8 cellular contexts compared by ENCODE assay signal in genomic region chr15:85583404-85584390, GRCh38.
A peak's percentile ranks its signal among the peaks of the same experiment; 100 is the strongest.
DNase-seq lines count a peak whose midpoint lies in the region; ATAC-seq and TF ChIP-seq lines count a peak whose summit lies in the region.

No MANE protein-coding gene starts in this region.

- H3K27me3 Mint-ChIP-seq in T-helper 2 cell treated with Interferon-gamma antibody and Interleukin-4, amounts not matched to agents 5 μg/mL and 100 μg/mL, for 36 hours (ENCODE audit: low read depth), result no peaks in the 10 kb centered on the region

- no peaks in the 10 kb centered on the region for H3K9me3 Mint-ChIP-seq in T-helper 2 cell treated with Interferon-gamma antibody and Interleukin-4, amounts not matched to agents 5 μg/mL and 100 μg/mL, for 36 hours

- peak overlapping the region; percentile 64 for H3K27ac ChIP-seq in parathyroid adenoma

- peaks cover 76% of the 10 kb centered on the region for H3K4me1 Mint-ChIP-seq in T-helper 2 cell treated with Interferon-gamma antibody and Interleukin-4, amounts not matched to agents 5 μg/mL and 100 μg/mL, for 36 hours (ENCODE audit: low read depth)

- H3K9ac ChIP-seq in parathyroid adenoma, result no peak overlapping the region

- peak overlapping the region; percentile 9 for H3K4me2 ChIP-seq in parathyroid adenoma (ENCODE audit: low read length)

- no peak overlapping the region for H2AFZ ChIP-seq in parathyroid adenoma

- DNase-seq in stimulated activated CD4-positive, alpha-beta T cell treated with anti-CD3 and anti-CD28 coated beads, Interleukin-15, amount 100 ng/mL, for 24 hours, result peak; percentile 67
- no peak for DNase-seq in stimulated activated CD4-positive, alpha-beta T cell treated with anti-CD3 and anti-CD28 coated beads, Interleukin-2, amount 100 ng/mL, for 48 hours
- DNase-seq in T-helper 2 cell treated with Interferon-gamma antibody and Interleukin-4, amounts not matched to agents 5 μg/mL and 100 μg/mL, for 36 hours (ENCODE audit: low spot score), result peak; percentile 43
- no peak for DNase-seq in epithelial cell of proximal tubule (ENCODE audit: low read depth)
- DNase-seq in AG08396 (ENCODE audit: low spot score), result no peak
- no peak for DNase-seq in D341Med (ENCODE audit: low spot score)

- peaks cover 14% of the 10 kb centered on the region for H3K4me1 ChIP-seq in parathyroid adenoma

- H3K4me3 Mint-ChIP-seq in T-helper 2 cell treated with Interferon-gamma antibody and Interleukin-4, amounts not matched to agents 5 μg/mL and 100 μg/mL, for 36 hours, result peak overlapping the region; percentile 89

- TF ChIP-seq CTCF in epithelial cell of proximal tubule (conservative IDR thresholded peaks at IDR 0.05; ENCODE audit: low read depth, low read length), result no peak
- no peak for TF ChIP-seq CTCF in parathyroid adenoma (IDR thresholded peaks at IDR 0.05)

- no peaks in the 10 kb centered on the region for H3K36me3 ChIP-seq in parathyroid adenoma (ENCODE audit: control insufficient read depth, insufficient read depth, low read length)

- H3K9me3 ChIP-seq in parathyroid adenoma (ENCODE audit: control insufficient read depth, low read length), result no peaks in the 10 kb centered on the region

- H3K27me3 ChIP-seq in parathyroid adenoma (ENCODE audit: control insufficient read depth, insufficient read depth, low read length), result no peaks in the 10 kb centered on the region

- peak overlapping the region; percentile 96 for H3K27ac Mint-ChIP-seq in T-helper 2 cell treated with Interferon-gamma antibody and Interleukin-4, amounts not matched to agents 5 μg/mL and 100 μg/mL, for 36 hours

- H3K4me3 ChIP-seq in epithelial cell of proximal tubule (ENCODE audit: low read depth, low read length), result peak overlapping the region; percentile 51
- H3K4me3 ChIP-seq in parathyroid adenoma (ENCODE audit: low read depth, low read length), result peak overlapping the region; percentile 6

- ATAC-seq in HG03095 (IDR thresholded peaks at IDR 0.05; ENCODE audit: unreplicated experiment), result peak; percentile 38

- H3K36me3 Mint-ChIP-seq in T-helper 2 cell treated with Interferon-gamma antibody and Interleukin-4, amounts not matched to agents 5 μg/mL and 100 μg/mL, for 36 hours (ENCODE audit: low read depth), result peaks cover 75% of the 10 kb centered on the region

- no peaks in the 10 kb centered on the region for H3K79me2 ChIP-seq in parathyroid adenoma

Comparison
In these comparisons a context has a peak if more than half of its experiments do, and no peak if none do; other contexts are left out.
1. DNase-seq: peak in stimulated activated CD4-positive, alpha-beta T cell treated with anti-CD3 and anti-CD28 coated beads, Interleukin-15, amount 100 ng/mL, for 24 hours (single experiment) and T-helper 2 cell treated with Interferon-gamma antibody and Interleukin-4, amounts not matched to agents 5 μg/mL and 100 μg/mL, for 36 hours (single experiment); none in stimulated activated CD4-positive, alpha-beta T cell treated with anti-CD3 and anti-CD28 coated beads, Interleukin-2, amount 100 ng/mL, for 48 hours (0 of 2), epithelial cell of proximal tubule (single experiment), AG08396 (single experiment) and D341Med (single experiment).